ENCODE assay signal across 26 cellular contexts in the genomic region with DNA sequence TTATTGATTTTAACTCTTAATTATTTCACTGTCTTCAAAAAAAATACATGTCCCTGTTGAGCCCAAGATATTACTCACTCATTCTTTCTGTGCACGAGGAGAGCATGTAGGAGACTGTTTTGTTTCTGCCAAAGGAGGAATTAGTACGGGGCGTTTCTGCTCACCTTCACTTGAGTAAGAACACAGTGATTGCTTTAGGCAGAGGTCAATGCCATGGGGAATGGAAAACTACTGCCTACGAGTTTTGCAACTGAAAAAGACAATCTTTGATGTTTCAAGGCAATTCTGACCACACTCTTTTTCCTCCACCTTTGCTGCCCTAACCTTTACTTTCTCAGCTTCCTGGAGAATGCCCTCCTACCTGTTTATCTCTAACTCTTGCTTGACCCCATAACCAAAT.
DNase-seq lines count a peak whose midpoint lies in the region; ATAC-seq, FAIRE-seq and TF ChIP-seq lines count a peak whose summit lies in the region.
"Had no signal": no experiment of that assay in that cellular context is flagged by ENCODE, and none has a peak within 500 bp of the region (broad histone marks: within the 10 kb centered on the region; RNA-seq: fewer than 3 reads in every experiment).

No MANE protein-coding gene starts in this region.

- peak overlapping the region; percentile 69; the same call in 1 of the 2 replicates for H2AFZ ChIP-seq in SK-N-SH (ENCODE audit: low read depth)
- peak overlapping the region; percentile 24 for H2AFZ ChIP-seq in astrocyte (ENCODE audit: low read depth, low read length)

- no peak for ATAC-seq in SK-N-SH treated with all-trans-retinoic acid at 6 μM for 48 hours
- no peak for ATAC-seq in HG03097 (IDR thresholded peaks at IDR 0.05; ENCODE audit: low FRiP score, unreplicated experiment)
- ATAC-seq: Right ventricle myocardium inferior had no signal

- no peaks in the 10 kb centered on the region for H3K36me3 Mint-ChIP-seq in astrocyte (ENCODE audit: low read depth, unreplicated experiment)
- H3K36me3 Mint-ChIP-seq: activated naive CD4-positive, alpha-beta T cell treated with anti-CD3 and anti-CD28 coated beads, Interleukin-2, amount 50 U/mL, for 24 hours had no signal

- peaks cover 22% of the 10 kb centered on the region for H3K4me1 Mint-ChIP-seq in astrocyte (ENCODE audit: low read depth, unreplicated experiment)
- H3K4me1 Mint-ChIP-seq: activated naive CD4-positive, alpha-beta T cell treated with anti-CD3 and anti-CD28 coated beads, Interleukin-2, amount 50 U/mL, for 24 hours had no signal

- POLR2A ChIA-PET in SK-N-SH (lab: Yijun Ruan, JAX): no interaction called here

- H3K27me3 ChIP-seq in SK-N-SH (ENCODE audit: insufficient read depth) (no peaks in the 10 kb centered on the region), astrocyte (ENCODE audit: insufficient read depth, low read length) (no peaks in the 10 kb centered on the region), iPS-20b (ENCODE audit: insufficient read depth, low read length) (no peaks in the 10 kb centered on the region)
- H3K27me3 ChIP-seq: ascending aorta, esophagus muscularis mucosa, right atrium auricular region, stomach, tibial nerve had no signal

- peaks cover 0 to 8% of the 10 kb centered on the region in 2 experiments for H3K4me1 ChIP-seq in SK-N-SH (ENCODE audit: control insufficient read depth in 1 of 2, insufficient read depth in 2 of 2, low read depth in 1 of 2, low read length in 1 of 2)
- peaks cover 24% of the 10 kb centered on the region for H3K4me1 ChIP-seq in astrocyte (ENCODE audit: insufficient read depth, low read length)
- H3K4me1 ChIP-seq in iPS-20b (ENCODE audit: insufficient read depth, low read length): peaks cover 28% of the 10 kb centered on the region; the same call in 1 of the 2 replicates
- H3K4me1 ChIP-seq: ascending aorta, right atrium auricular region had no signal

- H3K9ac ChIP-seq in SK-N-SH: peak overlapping the region; percentile 65; the same call in 1 of the 2 replicates
- no peak overlapping the region for H3K9ac ChIP-seq in astrocyte (ENCODE audit: low read length)
- H3K9ac ChIP-seq in iPS-20b (ENCODE audit: low read depth, low read length): 0 out of 2 replicates have a peak overlapping the region, but pooled peaks have one; percentile 6

- peak overlapping the region; percentile 66 for H3K27ac Mint-ChIP-seq in astrocyte (ENCODE audit: unreplicated experiment)
- H3K27ac Mint-ChIP-seq: activated naive CD4-positive, alpha-beta T cell treated with anti-CD3 and anti-CD28 coated beads, Interleukin-2, amount 50 U/mL, for 24 hours had no signal

- H3K9me2 ChIP-seq in SK-N-SH: no peaks in the 10 kb centered on the region

- H3K4me2 ChIP-seq in SK-N-SH (peak overlapping the region; percentile 67; the same call in 1 of the 2 replicates), astrocyte (ENCODE audit: low read length) (peak overlapping the region; percentile 76)

- no peaks in the 10 kb centered on the region for H3K9me3 ChIP-seq in SK-N-SH
- H3K9me3 ChIP-seq in astrocyte (ENCODE audit: insufficient read depth, low read depth, low read length): no peaks in the 10 kb centered on the region
- H3K9me3 ChIP-seq in iPS-20b (ENCODE audit: insufficient read depth, low read depth, low read length): no peaks in the 10 kb centered on the region
- H3K9me3 ChIP-seq: ascending aorta, esophagus muscularis mucosa, right atrium auricular region, stomach, tibial nerve had no signal

- in situ Hi-C loops in GM13977 (cut with MboI; ENCODE audit: low pct_unique_long_range_greater_than_20kb, low sequenced_read_pairs, unreplicated experiment): no loop called here

- peak overlapping the region; percentile 88 to 97; a peak in 3 of 4 replicates for H3K27ac ChIP-seq in SK-N-SH (ENCODE audit: low read depth in 2 of 2, low read length in 1 of 2)
- H3K27ac ChIP-seq in astrocyte (ENCODE audit: low read depth, low read length): peak overlapping the region; percentile 87
- H3K27ac ChIP-seq in iPS-20b (ENCODE audit: low read length): no peak overlapping the region
- H3K27ac ChIP-seq: 22Rv1, ascending aorta, right atrium auricular region, stomach, tibial nerve had no signal

- no peak for TF ChIP-seq EP300 in SK-N-SH (IDR thresholded peaks at IDR 0.05; ENCODE audit: borderline replicate concordance in 1 of 2, low read depth in 1 of 2, low read length in 1 of 2)

- H3K27me3 Mint-ChIP-seq in astrocyte (ENCODE audit: low read depth, unreplicated experiment): peaks cover 2% of the 10 kb centered on the region

- peaks cover 2% of the 10 kb centered on the region for H3K9me3 Mint-ChIP-seq in astrocyte (ENCODE audit: unreplicated experiment)
- H3K9me3 Mint-ChIP-seq: activated naive CD4-positive, alpha-beta T cell treated with anti-CD3 and anti-CD28 coated beads, Interleukin-2, amount 50 U/mL, for 24 hours had no signal

- no peaks in the 10 kb centered on the region for H4K20me1 ChIP-seq in SK-N-SH (ENCODE audit: insufficient read depth)
- no peaks in the 10 kb centered on the region for H4K20me1 ChIP-seq in astrocyte (ENCODE audit: insufficient read depth, low read length)

- H3K4me3 ChIP-seq in SK-N-SH (ENCODE audit: low read depth in 2 of 2, low read length in 1 of 2): no peak overlapping the region
- no peak overlapping the region for H3K4me3 ChIP-seq in astrocyte (ENCODE audit: insufficient read depth, low read depth, low read length)
- H3K4me3 ChIP-seq in iPS-20b (ENCODE audit: low read length): no peak overlapping the region
- H3K4me3 ChIP-seq: ascending aorta, esophagus muscularis mucosa, right atrium auricular region, stomach, tibial nerve had no signal

- no peak overlapping the region for H3K4me3 Mint-ChIP-seq in astrocyte (ENCODE audit: unreplicated experiment)
- H3K4me3 Mint-ChIP-seq: activated naive CD4-positive, alpha-beta T cell treated with anti-CD3 and anti-CD28 coated beads, Interleukin-2, amount 50 U/mL, for 24 hours had no signal

- H3K79me2 ChIP-seq in SK-N-SH (ENCODE audit: insufficient read depth): no peaks in the 10 kb centered on the region
- no peaks in the 10 kb centered on the region for H3K79me2 ChIP-seq in astrocyte (ENCODE audit: insufficient read depth, low read length)

- H3K36me3 ChIP-seq in SK-N-SH (replicated peaks in 1 of 2; ENCODE audit: control insufficient read depth in 1 of 2, insufficient read depth in 2 of 2, low read length in 1 of 2): no peaks in the 10 kb centered on the region
- no peaks in the 10 kb centered on the region for H3K36me3 ChIP-seq in astrocyte (ENCODE audit: insufficient read depth, low read length)
- H3K36me3 ChIP-seq in iPS-20b (ENCODE audit: insufficient read depth, low read depth, low read length): no peaks in the 10 kb centered on the region
- H3K36me3 ChIP-seq: ascending aorta, esophagus muscularis mucosa, right atrium auricular region, stomach, tibial nerve had no signal

- peaks cover 24% of the 10 kb centered on the region for H3F3A ChIP-seq in SK-N-SH (replicated peaks; ENCODE audit: insufficient read depth)

- FAIRE-seq in astrocyte (lab: Jason Lieb, UNC): no peak
- FAIRE-seq: GM12892, TTC549 had no signal

- TF ChIP-seq RAD21 in SK-N-SH (IDR thresholded peaks at IDR 0.05; ENCODE audit: low read length): no peak

- DNase-seq in SK-N-SH (no peak), astrocyte (ENCODE audit: low read depth) (no peak), DMS 273 treated with DMSO at 0.1 percent for 48 hours (lab: John Stamatoyannopoulos, UW) (no peak), GM13977 (ENCODE audit: low spot score) (no peak)
- DNase-seq in activated naive CD4-positive, alpha-beta T cell treated with anti-CD3 and anti-CD28 coated beads, Interleukin-2, amount 50 U/mL, for 16 hours: no peak
- DNase-seq: activated CD4-positive, alpha-beta T cell treated with anti-CD3 and anti-CD28 coated beads for 1 hour; activated T-cell treated with anti-CD3 and anti-CD28 coated beads, Interleukin-2, amount 50 U/mL, for 48 hours; cerebellar nuclear complex; DND-41; effector CD4-positive, alpha-beta T cell; NCI-H1694; NCI-H2171 treated with DMSO at 0.1 percent for 48 hours; nucleus accumbens; stomach had no signal

- 35% methylated on average over 4 of the region's 4 CpGs for WGBS in SK-N-SH (ENCODE audit: low lambda C conversion rate)

- CTCF ChIA-PET in SK-N-SH (lab: Yijun Ruan, JAX): interaction anchor here (0.8 kb wide), 1 partner anchor 16 kb away, joined by 4 read pairs; no protein-coding TSS in a partner anchor

- TF ChIP-seq CTCF in SK-N-SH (IDR thresholded peaks at IDR 0.05) (no peak), astrocyte (IDR thresholded peaks at IDR 0.05; ENCODE audit: insufficient read depth, low read depth, low read length) (no peak), GM13977 (IDR thresholded peaks at IDR 0.05; ENCODE audit: extremely low read depth, insufficient read depth, missing control alignments) (no peak)

TF ChIP-seq in SK-N-SH, 30 proteins besides CTCF, POLR2A, EP300 and RAD21 (continues in another document):
- no peak for TF ChIP-seq SMC3 (IDR thresholded peaks at IDR 0.05; ENCODE audit: low read depth, low read length)
- TF ChIP-seq FOXM1 (IDR thresholded peaks at IDR 0.05; ENCODE audit: low read depth): no peak

TF ChIP-seq in SK-N-SH treated with all-trans-retinoic acid at 6 μM for 48 hours, 23 proteins besides CTCF, POLR2A, EP300 and RAD21:
- no peak for TF ChIP-seq ISL1 (CRISPR knock-in tag; IDR thresholded peaks at IDR 0.05)
- TF ChIP-seq ZNF8 (CRISPR knock-in tag; IDR thresholded peaks at IDR 0.05): no peak
- TF ChIP-seq OSR1 (CRISPR knock-in tag; IDR thresholded peaks at IDR 0.05): no peak
TF ChIP-seq in SK-N-SH treated with all-trans-retinoic acid at 6 μM for 48 hours: peak in this region for 0.
